18 cellular contexts compared by ENCODE assay signal in the genomic region with DNA sequence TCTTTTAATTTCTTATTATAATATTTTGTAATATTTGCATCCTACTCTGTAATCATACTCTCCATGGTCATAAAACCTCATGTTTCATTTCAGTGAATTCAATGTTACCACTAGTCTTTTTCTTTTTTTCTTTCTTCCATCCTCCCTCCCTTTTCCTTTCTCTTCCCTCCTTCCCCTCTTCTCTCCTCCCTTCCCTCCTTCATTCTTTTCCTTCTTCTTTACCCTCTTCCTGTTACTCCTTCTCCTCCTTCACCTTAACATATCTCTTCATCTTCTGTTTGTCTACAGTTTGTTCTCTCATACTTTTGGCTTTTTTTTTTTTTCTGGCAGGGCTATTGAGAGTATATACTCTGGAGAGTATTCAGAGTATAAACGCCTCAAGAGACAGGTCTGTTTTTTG.
A peak's percentile ranks its signal among the peaks of the same experiment; 100 is the strongest.
DNase-seq lines count a peak whose midpoint lies in the region; ATAC-seq, FAIRE-seq and TF ChIP-seq lines count a peak whose summit lies in the region.
"Had no signal": no experiment of that assay in that cellular context is flagged by ENCODE, and none has a peak within 500 bp of the region (broad histone marks: within the 10 kb centered on the region; RNA-seq: fewer than 3 reads in every experiment).

No MANE protein-coding gene starts in this region.

- FAIRE-seq in K562 (lab: Jason Lieb, UNC), result no peak
- FAIRE-seq: G401.6, GM12892, GM19239, H1 had no signal

- TF ChIP-seq RAD21 in K562 (CRISPR knock-in tag; conservative IDR thresholded peaks at IDR 0.05 in 1 of 2, IDR thresholded peaks at IDR 0.05 in 1 of 2), result no peak

- CTCF ChIA-PET in K562 (lab: Yijun Ruan, JAX; ENCODE audit: low intra/inter-chr PET ratio), result no interaction called here

- DNase-seq in NCI-H526 treated with DMSO at 0.1 percent for 48 hours (lab: John Stamatoyannopoulos, UW), result peak; percentile 76
- no peak for DNase-seq in SK-N-MC (ENCODE audit: low read depth, low spot score)
- no peak for DNase-seq in K562 (ENCODE audit: extremely low read depth in 1 of 4, low spot score in 3 of 4)
- DNase-seq in activated effector memory CD4-positive, alpha-beta T cell treated with anti-CD3 and anti-CD28 coated beads, Interleukin-2, amount 50 U/mL, for 16 hours, result no peak
- DNase-seq in WERI-Rb-1, result no peak
- DNase-seq: C1 segment of cervical spinal cord; Caco-2; CD4-positive, alpha-beta memory T cell; DMS153; DND-41; GM23248; H7; HCEC 1CT had no signal

- no peaks in the 10 kb centered on the region for H3K4me1 ChIP-seq in K562 (replicated peaks in 1 of 2; ENCODE audit: control insufficient read depth in 2 of 2, insufficient read depth in 2 of 2, low read length in 2 of 2)

- no peak overlapping the region for H3K4me2 ChIP-seq in K562 (ENCODE audit: insufficient read depth, low read length)

- no peak overlapping the region for H3K4me3 ChIP-seq in SK-N-MC
- no peak overlapping the region for H3K4me3 ChIP-seq in K562
- H3K4me3 ChIP-seq in WERI-Rb-1 (ENCODE audit: low read depth, low read length), result no peak overlapping the region
- H3K4me3 ChIP-seq: GM23248 had no signal

- H3K27ac ChIP-seq in SK-N-MC (peak overlapping the region; percentile 40; the same call in 1 of the 2 replicates), K562 (ENCODE audit: extremely low read depth, low read depth, low read length) (no peak overlapping the region), WERI-Rb-1 (no peak overlapping the region)
- H3K27ac ChIP-seq: GM23248 had no signal

- H3K9me3 ChIP-seq in SK-N-MC (ENCODE audit: low read depth, low read length) (no peaks in the 10 kb centered on the region; the same call in 1 of the 2 replicates), K562 (replicated peaks; ENCODE audit: control insufficient read depth, insufficient read depth, low read depth, low read length) (no peaks in the 10 kb centered on the region), WERI-Rb-1 (ENCODE audit: severe bottlenecking) (no peaks in the 10 kb centered on the region)
- H3K9me3 ChIP-seq: Caco-2 had no signal

- TF ChIP-seq CTCF in K562 (IDR thresholded peaks at IDR 0.05 in 2 of 3, conservative IDR thresholded peaks at IDR 0.05 in 1 of 3; ENCODE audit: insufficient read depth in 2 of 3, low read depth in 1 of 3, low read length in 3 of 3), result no peak
- TF ChIP-seq CTCF in WERI-Rb-1 (IDR thresholded peaks at IDR 0.05; ENCODE audit: low read depth, low read length), result no peak

- TF ChIP-seq POLR2A in K562 (conservative IDR thresholded peaks at IDR 0.05), result no peak

- POLR2A ChIA-PET in K562 (lab: Yijun Ruan, JAX), result no interaction called here

- H3K9ac ChIP-seq in SK-N-MC (ENCODE audit: insufficient read length) (no peak overlapping the region), K562 (ENCODE audit: insufficient read depth in 1 of 2, low read depth in 2 of 2, low read length in 2 of 2) (no peak overlapping the region)
- H3K9ac ChIP-seq: GM23248 had no signal

- intact Hi-C loops in K562 (cut with micrococcal nuclease), result no loop called here

- in situ Hi-C loops in K562 (cut with MboI), result no loop called here

- no peaks in the 10 kb centered on the region for H4K20me1 ChIP-seq in K562 (replicated peaks; ENCODE audit: control insufficient read depth, insufficient read depth, low read length)

- ATAC-seq in K562 (no peak), HG03045 (IDR thresholded peaks at IDR 0.05; ENCODE audit: unreplicated experiment) (no peak)

- H3K27me3 ChIP-seq in K562 (ENCODE audit: control insufficient read depth in 2 of 2, insufficient read depth in 2 of 2, low read length in 2 of 2) (peaks cover 0 to 5% of the 10 kb centered on the region in 2 experiments; a peak in 4 of 5 replicates), WERI-Rb-1 (ENCODE audit: insufficient read depth, low read depth, severe bottlenecking) (no peaks in the 10 kb centered on the region)

- WGBS in K562 (ENCODE audit: insufficient coverage, low coverage, missing lambda C conversion rate), result 0% methylated on average over 1 of the region's 1 CpG

- no peak overlapping the region for H2AFZ ChIP-seq in K562 (ENCODE audit: low read depth, low read length)
- H2AFZ ChIP-seq: GM23248 had no signal

- TF ChIP-seq EP300 in K562 (IDR thresholded peaks at IDR 0.05; ENCODE audit: low read length), result no peak

- no peaks in the 10 kb centered on the region for H3K9me1 ChIP-seq in K562 (ENCODE audit: control insufficient read depth, insufficient read depth, low read length)

- H3K36me3 ChIP-seq in SK-N-MC (ENCODE audit: insufficient read depth, low read length), result no peaks in the 10 kb centered on the region
- H3K36me3 ChIP-seq in K562 (ENCODE audit: control insufficient read depth, insufficient read depth, low read length), result no peaks in the 10 kb centered on the region
- no peaks in the 10 kb centered on the region for H3K36me3 ChIP-seq in WERI-Rb-1

- no peaks in the 10 kb centered on the region for H3K79me2 ChIP-seq in K562 (ENCODE audit: control insufficient read depth, insufficient read depth, low read length)

- BruUV-seq in K562 (replicated peaks; lab: Mats Ljungman, UMichigan), result no TSS peak

TF ChIP-seq in K562, 482 proteins besides CTCF, POLR2A, EP300 and RAD21:
- TF ChIP-seq, protein P1, sequence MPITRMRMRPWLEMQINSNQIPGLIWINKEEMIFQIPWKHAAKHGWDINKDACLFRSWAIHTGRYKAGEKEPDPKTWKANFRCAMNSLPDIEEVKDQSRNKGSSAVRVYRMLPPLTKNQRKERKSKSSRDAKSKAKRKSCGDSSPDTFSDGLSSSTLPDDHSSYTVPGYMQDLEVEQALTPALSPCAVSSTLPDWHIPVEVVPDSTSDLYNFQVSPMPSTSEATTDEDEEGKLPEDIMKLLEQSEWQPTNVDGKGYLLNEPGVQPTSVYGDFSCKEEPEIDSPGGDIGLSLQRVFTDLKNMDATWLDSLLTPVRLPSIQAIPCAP (CRISPR knock-in tag; IDR thresholded peaks at IDR 0.05; ENCODE audit: borderline replicate concordance), result no peak
- TF ChIP-seq ZNF512 (tag; IDR thresholded peaks at IDR 0.05), result peak; percentile 34; the same call in 1 of the 2 replicates
